Comparison of ENCODE assay signal across 7 cellular contexts in the genomic region with DNA sequence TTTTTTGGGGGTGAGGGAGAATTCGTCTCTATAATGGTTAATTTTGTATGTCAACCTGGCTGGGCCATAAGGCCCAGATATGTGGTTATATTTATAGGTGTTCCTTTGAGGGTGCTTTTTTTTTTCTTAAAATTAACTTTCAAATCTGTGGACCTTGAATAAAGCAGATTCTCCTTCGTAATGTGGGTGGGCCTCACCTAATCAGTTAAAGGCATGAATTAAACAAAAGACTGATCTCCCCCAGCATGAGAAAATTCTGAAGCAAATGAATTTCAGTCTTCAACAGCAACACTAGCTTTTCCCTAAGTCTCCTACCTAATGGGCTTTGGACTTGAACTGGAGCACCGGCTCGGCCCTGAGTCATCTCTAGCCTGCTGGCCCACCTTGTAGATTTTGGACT.
"Had no signal": no experiment of that assay in that cellular context is flagged by ENCODE, and none has a peak within 500 bp of the region (broad histone marks: within the 10 kb centered on the region; RNA-seq: fewer than 3 reads in every experiment).

No MANE protein-coding gene starts in this region.

- H3K9me3 Mint-ChIP-seq: GM23338, H9 had no signal

- H3K4me2 ChIP-seq: GM23338 had no signal

- H2AFZ ChIP-seq: GM23338 had no signal

- DNase-seq: H9, HCEC 1CT, IMR-90, KBM-7 had no signal

- H3K4me1 Mint-ChIP-seq: GM23338, H9 had no signal

- H3K4me3 Mint-ChIP-seq: GM23338, H9 had no signal

- FAIRE-seq: H1, HTR-8/SVneo had no signal

- ATAC-seq: GM23338 had no signal

- H3K4me3 ChIP-seq: GM23338 had no signal

- H3K27ac Mint-ChIP-seq: GM23338, H9 had no signal
